8 cellular contexts compared by ENCODE assay signal in genomic region chr4:106266201-106266600, GRCh38. TPM values are rescaled to one million over a fixed set of nuclear protein-coding genes. Genes with fewer than 3 reads are reported as not detected.
DNase-seq lines count a peak whose midpoint lies in the region; ATAC-seq and TF ChIP-seq lines count a peak whose summit lies in the region.

No MANE protein-coding gene starts in this region.

- no peaks in the 10 kb centered on the region for H3K9me3 Mint-ChIP-seq in activated naive CD4-positive, alpha-beta T cell treated with anti-CD3 and anti-CD28 coated beads for 36 hours

- no peaks in the 10 kb centered on the region for H3K36me3 Mint-ChIP-seq in activated naive CD4-positive, alpha-beta T cell treated with anti-CD3 and anti-CD28 coated beads for 36 hours (ENCODE audit: low read depth)

- no peaks in the 10 kb centered on the region for H3K27me3 Mint-ChIP-seq in activated naive CD4-positive, alpha-beta T cell treated with anti-CD3 and anti-CD28 coated beads for 36 hours (ENCODE audit: low read depth)

- peak; percentile 56 for DNase-seq in AG08395 (ENCODE audit: low spot score)
- peak; percentile 68 for DNase-seq in SK-MEL-5 (ENCODE audit: low read depth, low spot score)
- DNase-seq in hepatic stellate cell (ENCODE audit: low spot score): peak; percentile 21
- no peak for DNase-seq in activated naive CD4-positive, alpha-beta T cell treated with anti-CD3 and anti-CD28 coated beads for 36 hours
- no peak for DNase-seq in activated naive CD4-positive, alpha-beta T cell treated with anti-CD3 and anti-CD28 coated beads, Interleukin-2, amount 50 U/mL, for 16 hours

- H3K4me3 ChIP-seq in GM12875 (ENCODE audit: low read depth, low read length): no peak overlapping the region

- H3K27ac Mint-ChIP-seq in activated naive CD4-positive, alpha-beta T cell treated with anti-CD3 and anti-CD28 coated beads for 36 hours: no peak overlapping the region

- CTCF ChIA-PET in activated naive CD4-positive, alpha-beta T cell treated with anti-CD3 and anti-CD28 coated beads for 36 hours (lab: Charles Lee): interaction anchor here (0.6 to 2.0 kb wide), 10 partner anchors 9 to 1259 kb away, joined by 3 to 6 read pairs (median 3); no protein-coding TSS in a partner anchor

- TF ChIP-seq CTCF in GM12875 (IDR thresholded peaks at IDR 0.05; ENCODE audit: borderline replicate concordance, insufficient read depth, low read depth, low read length): peak; percentile 38; the same call in 1 of the 2 replicates

- H3K4me3 Mint-ChIP-seq in activated naive CD4-positive, alpha-beta T cell treated with anti-CD3 and anti-CD28 coated beads for 36 hours: no peak overlapping the region

- in situ Hi-C loops in SK-MEL-5 (cut with HindIII; ENCODE audit: low pct_unique_long_range_greater_than_20kb, low sequenced_read_pairs): no loop called here

- H3K4me1 Mint-ChIP-seq in activated naive CD4-positive, alpha-beta T cell treated with anti-CD3 and anti-CD28 coated beads for 36 hours (ENCODE audit: low read depth): peaks cover 4% of the 10 kb centered on the region

- ATAC-seq in HG03442 (IDR thresholded peaks at IDR 0.05; ENCODE audit: unreplicated experiment) (peak; percentile 65), GM19023 (IDR thresholded peaks at IDR 0.05; ENCODE audit: unreplicated experiment) (no peak)

- intact Hi-C loops in activated naive CD4-positive, alpha-beta T cell treated with anti-CD3 and anti-CD28 coated beads for 36 hours (cut with micrococcal nuclease): loop anchor here (1.0 kb wide), 1 partner anchor 236 kb away; no protein-coding TSS in a partner anchor

RNA-seq across cellular contexts. Expression of gene TBCK, which starts 49.8 kb away (rescaled TPM):
- 20.1 and 22.1 TPM in 2 replicates for total RNA-seq in SK-MEL-5 (2014; rRNA removed; shearing (Covaris generic))
- polyA plus RNA-seq in SK-MEL-5 (2015; cell fraction: cytosol; rRNA removed): 6.7 and 8.9 TPM in 2 replicates
- polyA plus RNA-seq in SK-MEL-5 (2015; cell fraction: nucleus; rRNA removed): 55.7 and 60.2 TPM in 2 replicates
- total RNA-seq in activated naive CD4-positive, alpha-beta T cell treated with anti-CD3 and anti-CD28 coated beads for 36 hours: 10 to 100 TPM; 19.4 to 21.6 TPM

RNA-seq across cellular contexts. Expression of gene AIMP1, which starts 50.1 kb away (rescaled TPM):
- total RNA-seq in SK-MEL-5 (2014; rRNA removed; shearing (Covaris generic)): 35.5 and 39.9 TPM in 2 replicates
- 19.3 and 20.0 TPM in 2 replicates for polyA plus RNA-seq in SK-MEL-5 (2015; cell fraction: cytosol; rRNA removed)
- 24.0 and 30.0 TPM in 2 replicates for polyA plus RNA-seq in SK-MEL-5 (2015; cell fraction: nucleus; rRNA removed)
- 10 to 100 TPM; 49.7 to 52.0 TPM for total RNA-seq in activated naive CD4-positive, alpha-beta T cell treated with anti-CD3 and anti-CD28 coated beads for 36 hours

Comparison
In these comparisons a context has a peak if more than half of its experiments do, and no peak if none do; other contexts are left out.
1. DNase-seq: peak in AG08395 (single experiment), SK-MEL-5 (single experiment) and hepatic stellate cell (single experiment); none in activated naive CD4-positive, alpha-beta T cell treated with anti-CD3 and anti-CD28 coated beads for 36 hours (single experiment) and activated naive CD4-positive, alpha-beta T cell treated with anti-CD3 and anti-CD28 coated beads, Interleukin-2, amount 50 U/mL, for 16 hours (single experiment).